Comparison of ENCODE assay signal across 8 cellular contexts in genomic region chr6:710601-711571, GRCh38. TPM values are rescaled to one million over a fixed set of nuclear protein-coding genes. Genes with fewer than 3 reads are reported as not detected.
DNase-seq lines count a peak whose midpoint lies in the region; ATAC-seq and TF ChIP-seq lines count a peak whose summit lies in the region.

No MANE protein-coding gene starts in this region.

- ATAC-seq in GM18867 (IDR thresholded peaks at IDR 0.05; ENCODE audit: unreplicated experiment): peak; percentile 88
- peak; percentile 84 for ATAC-seq in HG03095 (IDR thresholded peaks at IDR 0.05; ENCODE audit: unreplicated experiment)

- POLR2A ChIA-PET in PC-9 (lab: Charles Lee; ENCODE audit: unreplicated experiment): interaction anchor here (0.7 kb wide), 1 partner anchor 11 kb away, joined by 9 read pairs; no protein-coding TSS in a partner anchor

- DNase-seq in ACHN (peak; percentile 57), PC-9 (peak in 1 of 2 experiments; percentile 46), glomerular visceral epithelial cell (ENCODE audit: extremely low spot score) (peak; percentile 24), osteoblast (ENCODE audit: insufficient read length, low spot score, missing footprints) (peak; percentile 87), thyroid gland (peak; percentile 63 to 65)

- H3K4me3 ChIP-seq in PC-9 (peak overlapping the region; percentile 11; the same call in 1 of the 2 replicates), osteoblast (ENCODE audit: insufficient read depth, low read length) (peak overlapping the region; percentile 78), thyroid gland (replicated peaks in 1 of 3) (peak overlapping the region; percentile 35 to 62 (median 54))

- H3K9me2 ChIP-seq in PC-9 (ENCODE audit: insufficient read depth): no peaks in the 10 kb centered on the region

- H3K4me1 Mint-ChIP-seq in activated naive CD4-positive, alpha-beta T cell treated with anti-CD3 and anti-CD28 coated beads, Interleukin-2, amount 50 U/mL, for 24 hours: peaks cover 25% of the 10 kb centered on the region

- H3K9me3 ChIP-seq in PC-9 (ENCODE audit: insufficient read depth, low read depth) (no peaks in the 10 kb centered on the region), osteoblast (ENCODE audit: low read depth, low read length) (no peaks in the 10 kb centered on the region), thyroid gland (no peaks in the 10 kb centered on the region)

- no peaks in the 10 kb centered on the region for H3K4me1 ChIP-seq in PC-9 (replicated peaks; ENCODE audit: insufficient read depth)
- peaks cover 6% of the 10 kb centered on the region for H3K4me1 ChIP-seq in osteoblast (ENCODE audit: insufficient read depth, low read length)
- H3K4me1 ChIP-seq in thyroid gland: no peaks in the 10 kb centered on the region

- H4K20me1 ChIP-seq in PC-9 (ENCODE audit: insufficient read depth) (no peaks in the 10 kb centered on the region), osteoblast (ENCODE audit: insufficient read depth, low read length) (no peaks in the 10 kb centered on the region)

- no peak overlapping the region for H3K27ac ChIP-seq in PC-9
- H3K27ac ChIP-seq in osteoblast (ENCODE audit: low read depth, low read length): peak overlapping the region; percentile 39
- peak overlapping the region; percentile 71 to 94 (median 90) for H3K27ac ChIP-seq in thyroid gland

- H3K4me2 ChIP-seq in PC-9 (peak overlapping the region; percentile 40; the same call in 1 of the 2 replicates), osteoblast (ENCODE audit: insufficient read depth, low read length) (peak overlapping the region; percentile 92)

- 1 to 2% methylated on average over 27 to 42 of the region's 55 CpGs for WGBS in thyroid gland, 2 donors

- no peaks in the 10 kb centered on the region for H3K36me3 Mint-ChIP-seq in activated naive CD4-positive, alpha-beta T cell treated with anti-CD3 and anti-CD28 coated beads, Interleukin-2, amount 50 U/mL, for 24 hours

- H2AFZ ChIP-seq in PC-9 (no peak overlapping the region), osteoblast (ENCODE audit: low read length) (peak overlapping the region; percentile 97)

- H3K36me3 ChIP-seq in PC-9 (ENCODE audit: low read depth) (no peaks in the 10 kb centered on the region), osteoblast (ENCODE audit: insufficient read depth, low read length) (no peaks in the 10 kb centered on the region), thyroid gland (no peaks in the 10 kb centered on the region)

- H3F3A ChIP-seq in PC-9 (ENCODE audit: insufficient read depth, low read depth): no peaks in the 10 kb centered on the region

- no peaks in the 10 kb centered on the region for H3K9me3 Mint-ChIP-seq in activated naive CD4-positive, alpha-beta T cell treated with anti-CD3 and anti-CD28 coated beads, Interleukin-2, amount 50 U/mL, for 24 hours

- H3K4me3 Mint-ChIP-seq in activated naive CD4-positive, alpha-beta T cell treated with anti-CD3 and anti-CD28 coated beads, Interleukin-2, amount 50 U/mL, for 24 hours: peak overlapping the region; percentile 97

- TF ChIP-seq CTCF in PC-9 (conservative IDR thresholded peaks at IDR 0.05): no peak
- no peak for TF ChIP-seq CTCF in osteoblast (IDR thresholded peaks at IDR 0.05; ENCODE audit: extremely low read depth, low read depth, low read length)
- TF ChIP-seq CTCF in thyroid gland (IDR thresholded peaks at IDR 0.05): no peak

- H3K27me3 Mint-ChIP-seq in activated naive CD4-positive, alpha-beta T cell treated with anti-CD3 and anti-CD28 coated beads, Interleukin-2, amount 50 U/mL, for 24 hours: peaks cover 2% of the 10 kb centered on the region

- no peaks in the 10 kb centered on the region for H3K79me2 ChIP-seq in PC-9 (ENCODE audit: low read depth)
- no peaks in the 10 kb centered on the region for H3K79me2 ChIP-seq in osteoblast (ENCODE audit: insufficient read depth, low read length)

- CTCF ChIA-PET in PC-9 (lab: Charles Lee): interaction anchor here (0.5 to 1.6 kb wide), 2 partner anchors 11 to 31 kb away, joined by 3 to 6 read pairs; no protein-coding TSS in a partner anchor

- intact Hi-C loops in PC-9 (cut with micrococcal nuclease; ENCODE audit: unreplicated experiment) (no loop called here), thyroid gland (cut with DNase I) (no loop called here)

- peak overlapping the region; percentile 100 for H3K27ac Mint-ChIP-seq in activated naive CD4-positive, alpha-beta T cell treated with anti-CD3 and anti-CD28 coated beads, Interleukin-2, amount 50 U/mL, for 24 hours

- no peaks in the 10 kb centered on the region for H3K27me3 ChIP-seq in PC-9 (ENCODE audit: insufficient read depth, low read depth)
- peaks cover 22% of the 10 kb centered on the region for H3K27me3 ChIP-seq in osteoblast (ENCODE audit: insufficient read depth, low read length)
- no peaks in the 10 kb centered on the region for H3K27me3 ChIP-seq in thyroid gland

- BruUV-seq in PC-9 (replicated peaks; lab: Mats Ljungman, UMichigan): no TSS peak

- in situ Hi-C loops in ACHN (cut with HindIII; ENCODE audit: low pct_ligation_motif_present, low pct_unique_long_range_greater_than_20kb, low sequenced_read_pairs): no loop called here

- TF ChIP-seq POLR2A in thyroid gland (IDR thresholded peaks at IDR 0.05): peak in 1 of 2 donors; percentile 65

RNA-seq across cellular contexts. Expression of gene EXOC2, which starts 17.9 kb away (rescaled TPM):
- total RNA-seq in PC-9 (2021): 21.3 and 28.2 TPM in 2 replicates
- 19.5 and 22.4 TPM in 2 replicates for total RNA-seq in osteoblast
- 10 to 100 TPM; 25.6 to 37.1 (median 30.8) TPM for total RNA-seq in thyroid gland

RNA-seq across cellular contexts. Expression of gene HUS1B, which starts 54.0 kb away (rescaled TPM):
- total RNA-seq in PC-9 (2021) (0.94 and 1.2 TPM in 2 replicates), osteoblast (0.59 and 0.72 TPM in 2 replicates), thyroid gland (1 to 10 TPM; 2.3 to 4.8 (median 4.0) TPM)

Comparison
In these comparisons a context has a peak if more than half of its experiments do, and no peak if none do; other contexts are left out.
1. H3K4me3 ChIP-seq: peak in every context shown above with its lines; median percentile 78 in osteoblast; 54 in thyroid gland; 11 in PC-9.